8 cellular contexts compared by ENCODE assay signal in genomic region chr2:148023861-148024260, GRCh38. TPM values are rescaled to one million over a fixed set of nuclear protein-coding genes. Genes with fewer than 3 reads are reported as not detected.
A peak's percentile ranks its signal among the peaks of the same experiment; 100 is the strongest.
DNase-seq lines count a peak whose midpoint lies in the region; ATAC-seq and TF ChIP-seq lines count a peak whose summit lies in the region.

No MANE protein-coding gene starts in this region.

- H3K4me3 ChIP-seq in MM.1S (ENCODE audit: low read length) = no peak overlapping the region
- H3K4me3 ChIP-seq in hepatocyte = no peak overlapping the region
- H3K4me3 ChIP-seq in HAP-1 = no peak overlapping the region

- H3K36me3 ChIP-seq in MM.1S (replicated peaks; ENCODE audit: insufficient read depth, low read length) = no peaks in the 10 kb centered on the region
- H3K36me3 ChIP-seq in hepatocyte (replicated peaks; ENCODE audit: insufficient read depth, low read depth) = no peaks in the 10 kb centered on the region
- 0 out of 2 replicates have a peak, but pooled peaks cover 3% of the 10 kb centered on the region for H3K36me3 ChIP-seq in HAP-1 (replicated peaks)

- in situ Hi-C loops in HAP-1 (cut with MboI; ENCODE audit: low sequenced_read_pairs) = no loop called here

- TF ChIP-seq CTCF in MM.1S (IDR thresholded peaks at IDR 0.05; ENCODE audit: low read length) = no peak
- TF ChIP-seq CTCF in hepatocyte (IDR thresholded peaks at IDR 0.05; ENCODE audit: poor library complexity) = no peak

- peaks cover 22% of the 10 kb centered on the region for H3F3A ChIP-seq in MM.1S (ENCODE audit: insufficient read depth, low read length)

- DNase-seq in MM.1S (peak; percentile 62), hepatocyte (ENCODE audit: low spot score) (no peak), NCI-H345 treated with DMSO at 0.1 percent for 48 hours (lab: John Stamatoyannopoulos, UW; ENCODE audit: unreplicated experiment) (no peak), AG08396 (ENCODE audit: low spot score) (no peak), HAP-1 (ENCODE audit: low spot score in 2 of 2) (no peak), retina (no peak)

- H4K20me1 ChIP-seq in MM.1S (ENCODE audit: insufficient read depth, low read length) (no peaks in the 10 kb centered on the region), hepatocyte (ENCODE audit: insufficient read depth, poor library complexity, severe bottlenecking) (peaks cover 11% of the 10 kb centered on the region)

- peak overlapping the region; percentile 47; the same call in 1 of the 2 replicates for H3K27ac ChIP-seq in MM.1S (ENCODE audit: low read length)
- no peak overlapping the region for H3K27ac ChIP-seq in hepatocyte

- peaks cover 84% of the 10 kb centered on the region for H3K79me2 ChIP-seq in MM.1S (ENCODE audit: low read length)
- peaks cover 80% of the 10 kb centered on the region for H3K79me2 ChIP-seq in hepatocyte

- H3K9me3 ChIP-seq in MM.1S (replicated peaks; ENCODE audit: insufficient read depth, low read length) (no peaks in the 10 kb centered on the region), hepatocyte (ENCODE audit: low read depth) (no peaks in the 10 kb centered on the region), HAP-1 (no peaks in the 10 kb centered on the region)

- H2AFZ ChIP-seq in MM.1S (ENCODE audit: low read length) = no peak overlapping the region
- no peak overlapping the region for H2AFZ ChIP-seq in hepatocyte

- H3K4me1 ChIP-seq in MM.1S (ENCODE audit: low read length) (peaks cover 20% of the 10 kb centered on the region), hepatocyte (ENCODE audit: insufficient read depth) (peaks cover 21% of the 10 kb centered on the region), HAP-1 (peaks cover 16% of the 10 kb centered on the region)

- H3K9me2 ChIP-seq in MM.1S (replicated peaks; ENCODE audit: insufficient read depth, low read length) (no peaks in the 10 kb centered on the region), hepatocyte (replicated peaks; ENCODE audit: insufficient read depth) (no peaks in the 10 kb centered on the region)

- H3K27me3 ChIP-seq in MM.1S (replicated peaks; ENCODE audit: insufficient read depth, low read length) (no peaks in the 10 kb centered on the region), hepatocyte (no peaks in the 10 kb centered on the region), HAP-1 (ENCODE audit: low read depth) (no peaks in the 10 kb centered on the region)

- ATAC-seq in GM18502 (IDR thresholded peaks at IDR 0.05; ENCODE audit: poor library complexity, unreplicated experiment) = peak; percentile 45
- peak; percentile 41 for ATAC-seq in GM21526 (IDR thresholded peaks at IDR 0.05; ENCODE audit: low FRiP score, unreplicated experiment)

- peak overlapping the region; percentile 4; the same call in 1 of the 2 replicates for H3K9ac ChIP-seq in MM.1S (ENCODE audit: low read length)

- H3K4me2 ChIP-seq in MM.1S (ENCODE audit: low read depth, low read length) (peak overlapping the region; percentile 90), hepatocyte (peak overlapping the region; percentile 86)

RNA-seq across cellular contexts. Expression of gene MBD5, which starts 3.0 kb away (rescaled TPM):
- total RNA-seq in hepatocyte = 19.3 and 36.2 TPM in 2 replicates
- 20.9 and 29.2 TPM in 2 replicates for polyA plus RNA-seq in hepatocyte

RNA-seq across cellular contexts. Expression of gene ORC4, which starts 3.3 kb away (rescaled TPM):
- 66.0 and 98.3 TPM in 2 replicates for total RNA-seq in hepatocyte
- 28.8 and 37.6 TPM in 2 replicates for polyA plus RNA-seq in hepatocyte
